ENCODE assay signal across 1 cellular context in genomic region chr10:79104264-79104954, GRCh38.
TF ChIP-seq lines count a peak whose summit lies in the region.

No MANE protein-coding gene starts in this region.

TF ChIP-seq in K562, 482 proteins besides CTCF, POLR2A, EP300 and RAD21 (continued from another document):
- TF ChIP-seq ZNF609 (CRISPR knock-in tag; IDR thresholded peaks at IDR 0.05; ENCODE audit: borderline replicate concordance) (no peak), CREM (IDR thresholded peaks at IDR 0.05; ENCODE audit: low read depth) (0 out of 2 replicates have a peak, but pooled peaks have one; percentile 36), RBM25 (IDR thresholded peaks at IDR 0.05; ENCODE audit: low read depth, low read length, severe bottlenecking) (peak; percentile 97)
TF ChIP-seq in K562: peak in this region for 16.
